ENCODE assay signal across 9 cellular contexts in the genomic region with DNA sequence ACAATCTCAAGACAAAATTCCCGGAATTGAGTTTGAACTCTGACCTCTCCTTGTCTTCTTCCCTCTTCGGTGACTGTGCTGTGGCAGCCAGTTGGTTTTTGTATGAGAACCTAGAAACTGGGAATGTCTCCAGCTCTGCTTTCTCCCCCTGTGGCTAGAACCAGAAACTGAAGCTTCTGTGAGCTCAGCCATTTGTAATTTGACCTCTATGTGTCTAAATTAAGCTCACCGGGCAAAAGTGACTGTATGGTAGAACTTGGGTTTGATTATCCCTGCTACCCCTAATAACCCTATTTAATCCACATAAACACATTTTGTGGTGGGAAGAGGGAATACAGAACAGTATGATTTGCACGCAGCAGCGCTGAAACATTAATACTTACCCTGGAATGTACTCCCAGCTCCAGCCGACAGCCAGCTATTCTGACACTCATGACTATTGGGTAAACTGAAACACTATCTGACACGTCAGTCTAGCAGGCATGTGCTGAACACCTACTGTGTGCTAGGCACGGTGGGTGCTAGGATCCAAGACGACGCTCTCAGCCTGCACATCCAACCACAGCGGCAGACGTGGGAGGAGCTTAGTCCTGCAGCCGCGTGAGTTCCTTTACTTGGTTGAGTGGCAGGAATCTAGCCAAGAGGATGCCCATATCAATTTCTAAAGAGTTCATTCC.
DNase-seq lines count a peak whose midpoint lies in the region; ATAC-seq and TF ChIP-seq lines count a peak whose summit lies in the region.
"Had no signal": no experiment of that assay in that cellular context is flagged by ENCODE, and none has a peak within 500 bp of the region (broad histone marks: within the 10 kb centered on the region; RNA-seq: fewer than 3 reads in every experiment).

No MANE protein-coding gene starts in this region.

- H3K36me3 ChIP-seq in BJ (ENCODE audit: control insufficient read depth, insufficient read depth, low read length) (no peaks in the 10 kb centered on the region), MG63 (no peaks in the 10 kb centered on the region), neuron (ENCODE audit: insufficient read depth, low read length) (no peaks in the 10 kb centered on the region)

- peak; percentile 20; the same call in 1 of the 2 replicates for TF ChIP-seq CTCF in BJ (IDR thresholded peaks at IDR 0.05; ENCODE audit: insufficient read depth, low read depth, low read length)

- POLR2A ChIA-PET in BJ (lab: Charles Lee), result no interaction called here

- H3K4me3 ChIP-seq in BJ (ENCODE audit: low read depth, low read length) (no peak overlapping the region), MG63 (no peak overlapping the region), neuron (ENCODE audit: low read length) (peak overlapping the region; percentile 47)

- no peaks in the 10 kb centered on the region for H3K27me3 ChIP-seq in BJ (ENCODE audit: control insufficient read depth, insufficient read depth, low read length)
- H3K27me3 ChIP-seq in MG63, result no peaks in the 10 kb centered on the region
- H3K27me3 ChIP-seq in neuron (ENCODE audit: insufficient read depth, low read length), result no peaks in the 10 kb centered on the region

- H3K9me3 ChIP-seq in MG63 (no peaks in the 10 kb centered on the region), neuron (ENCODE audit: low read length) (no peaks in the 10 kb centered on the region)
- H3K9me3 ChIP-seq: Caco-2 had no signal

- no peak for DNase-seq in BJ (ENCODE audit: low read depth)
- peak; percentile 15 for DNase-seq in MG63
- peak; percentile 38 for DNase-seq in fibroblast of the conjunctiva (ENCODE audit: low read depth)
- no peak for DNase-seq in HuH-7.5 (ENCODE audit: low spot score)
- no peak for DNase-seq in hepatic stellate cell (ENCODE audit: low spot score)
- DNase-seq: Caco-2 had no signal

- peak overlapping the region; percentile 80 for H2AFZ ChIP-seq in neuron (ENCODE audit: low read depth, low read length)

- H3K4me1 ChIP-seq in neuron (ENCODE audit: insufficient read depth, low read length), result peaks cover 21% of the 10 kb centered on the region
- H3K4me1 ChIP-seq: Caco-2 had no signal

- CTCF ChIA-PET in BJ (lab: Yijun Ruan, JAX), result interaction anchor here (1.2 kb wide), 1 partner anchor 15 kb away, joined by 3 read pairs; no protein-coding TSS in a partner anchor

- ATAC-seq in HG03159 (IDR thresholded peaks at IDR 0.05; ENCODE audit: unreplicated experiment) (no peak), HG02885 (IDR thresholded peaks at IDR 0.05; ENCODE audit: poor library complexity, unreplicated experiment) (no peak)

Comparison
In these comparisons a context has a peak if more than half of its experiments do, and no peak if none do; other contexts are left out.
1. DNase-seq: peak in MG63 (single experiment) and fibroblast of the conjunctiva (single experiment); none in BJ (single experiment), HuH-7.5 (single experiment) and hepatic stellate cell (single experiment).